1 cellular context compared by ENCODE assay signal in the genomic region with DNA sequence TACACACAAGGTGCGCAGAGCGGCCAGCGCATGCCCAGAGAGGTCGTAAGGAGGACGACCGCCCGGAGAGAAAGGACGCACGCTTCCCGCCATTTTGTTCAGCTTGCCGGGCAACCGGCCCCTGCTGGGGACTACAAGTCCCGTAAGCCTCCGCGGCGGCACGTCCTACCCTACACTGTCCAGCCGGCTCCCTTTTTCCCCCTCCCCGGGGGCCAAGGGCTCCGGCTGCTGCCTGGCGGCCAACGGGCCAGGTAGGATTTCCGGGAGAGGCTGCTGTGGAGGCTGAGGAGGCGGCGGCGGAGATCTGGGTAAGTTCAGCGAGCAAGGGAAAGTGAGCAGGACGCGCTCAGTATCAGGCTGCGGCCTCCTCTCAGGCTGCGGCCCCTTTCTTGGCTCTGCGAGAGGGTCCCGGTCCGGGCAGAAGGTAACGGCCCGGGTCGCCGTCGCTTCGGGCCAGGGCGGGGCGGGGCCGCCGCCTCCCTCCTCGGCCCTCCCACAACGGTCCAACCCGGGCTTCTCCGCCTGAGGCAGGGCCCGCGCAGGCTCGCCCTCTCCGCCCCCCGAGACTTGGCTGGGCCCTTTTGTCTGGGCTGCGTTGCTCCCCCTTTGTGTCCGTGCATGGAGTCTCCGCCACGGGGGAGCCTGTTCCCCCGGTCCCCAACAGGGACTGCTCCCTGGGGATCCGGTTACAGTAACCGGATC.
TF ChIP-seq lines count a peak whose summit lies in the region.

Gene PHACTR4, plus strand, starts transcription at position 223 of the 702 bp plus-strand sequence. CDS start 37,708 bp downstream, outside the sequence.

TF ChIP-seq in HepG2, 621 proteins besides CTCF, POLR2A, EP300 and RAD21 (continued from another document and continues in another):
- TF ChIP-seq ATF2 (CRISPR knock-in tag; IDR thresholded peaks at IDR 0.05): peak; percentile 35; the same call in 1 of the 2 replicates
- no peak for TF ChIP-seq JDP2 (CRISPR knock-in tag; IDR thresholded peaks at IDR 0.05; ENCODE audit: borderline replicate concordance)
- no peak for TF ChIP-seq ZNF225 (CRISPR knock-in tag; IDR thresholded peaks at IDR 0.05)
- peak; percentile 99 for TF ChIP-seq POLR2G (IDR thresholded peaks at IDR 0.05; ENCODE audit: low read depth, low read length)
- TF ChIP-seq ZNF564 (CRISPR knock-in tag; IDR thresholded peaks at IDR 0.05): peak; percentile 88
- TF ChIP-seq POGZ (CRISPR knock-in tag; IDR thresholded peaks at IDR 0.05): 0 out of 2 replicates have a peak, but pooled peaks have one; percentile 54
- TF ChIP-seq, protein P1, sequence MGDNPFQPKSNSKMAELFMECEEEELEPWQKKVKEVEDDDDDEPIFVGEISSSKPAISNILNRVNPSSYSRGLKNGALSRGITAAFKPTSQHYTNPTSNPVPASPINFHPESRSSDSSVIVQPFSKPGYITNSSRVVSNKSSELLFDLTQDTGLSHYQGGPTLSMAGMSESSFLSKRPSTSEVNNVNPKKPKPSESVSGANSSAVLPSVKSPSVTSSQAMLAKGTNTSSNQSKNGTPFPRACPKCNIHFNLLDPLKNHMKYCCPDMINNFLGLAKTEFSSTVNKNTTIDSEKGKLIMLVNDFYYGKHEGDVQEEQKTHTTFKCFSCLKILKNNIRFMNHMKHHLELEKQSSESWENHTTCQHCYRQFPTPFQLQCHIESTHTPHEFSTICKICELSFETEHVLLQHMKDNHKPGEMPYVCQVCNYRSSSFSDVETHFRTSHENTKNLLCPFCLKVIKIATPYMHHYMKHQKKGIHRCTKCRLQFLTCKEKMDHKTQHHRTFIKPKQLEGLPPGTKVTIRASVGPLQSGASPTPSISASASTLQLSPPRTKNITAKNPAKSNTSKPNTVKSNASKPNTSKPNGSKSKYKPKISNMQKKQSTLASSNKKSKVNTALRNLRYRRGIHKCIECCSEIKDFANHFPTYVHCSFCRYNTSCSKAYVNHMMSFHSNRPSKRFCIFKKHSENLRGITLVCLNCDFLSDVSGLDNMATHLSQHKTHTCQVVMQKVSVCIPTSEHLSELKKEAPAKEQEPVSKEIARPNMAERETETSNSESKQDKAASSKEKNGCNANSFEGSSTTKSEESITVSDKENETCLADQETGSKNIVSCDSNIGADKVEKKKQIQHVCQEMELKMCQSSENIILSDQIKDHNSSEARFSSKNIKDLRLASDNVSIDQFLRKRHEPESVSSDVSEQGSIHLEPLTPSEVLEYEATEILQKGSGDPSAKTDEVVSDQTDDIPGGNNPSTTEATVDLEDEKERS (CRISPR knock-in tag; IDR thresholded peaks at IDR 0.05): peak; percentile 16; the same call in 1 of the 2 replicates
- TF ChIP-seq, protein P2, sequence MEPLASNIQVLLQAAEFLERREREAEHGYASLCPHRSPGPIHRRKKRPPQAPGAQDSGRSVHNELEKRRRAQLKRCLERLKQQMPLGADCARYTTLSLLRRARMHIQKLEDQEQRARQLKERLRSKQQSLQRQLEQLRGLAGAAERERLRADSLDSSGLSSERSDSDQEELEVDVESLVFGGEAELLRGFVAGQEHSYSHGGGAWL (CRISPR knock-in tag; IDR thresholded peaks at IDR 0.05): peak; percentile 89
- peak; percentile 87 for TF ChIP-seq DR1 (CRISPR knock-in tag; IDR thresholded peaks at IDR 0.05)
- TF ChIP-seq CREB1 (IDR thresholded peaks at IDR 0.05): peak; percentile 49; the same call in 1 of the 2 replicates
- peak; percentile 93 for TF ChIP-seq CREB1 (CRISPR knock-in tag; IDR thresholded peaks at IDR 0.05)
- peak; percentile 91; the same call in 1 of the 2 replicates for TF ChIP-seq ZFP82 (CRISPR knock-in tag; IDR thresholded peaks at IDR 0.05; ENCODE audit: borderline replicate concordance)
- TF ChIP-seq ZNF20 (CRISPR knock-in tag; IDR thresholded peaks at IDR 0.05): no peak; the same call in 1 of the 2 replicates
- TF ChIP-seq PAXIP1 (CRISPR knock-in tag; conservative IDR thresholded peaks at IDR 0.05): peak; percentile 84
- peak; percentile 66 for TF ChIP-seq ZBTB7A (CRISPR knock-in tag; IDR thresholded peaks at IDR 0.05)
- TF ChIP-seq, protein P3, sequence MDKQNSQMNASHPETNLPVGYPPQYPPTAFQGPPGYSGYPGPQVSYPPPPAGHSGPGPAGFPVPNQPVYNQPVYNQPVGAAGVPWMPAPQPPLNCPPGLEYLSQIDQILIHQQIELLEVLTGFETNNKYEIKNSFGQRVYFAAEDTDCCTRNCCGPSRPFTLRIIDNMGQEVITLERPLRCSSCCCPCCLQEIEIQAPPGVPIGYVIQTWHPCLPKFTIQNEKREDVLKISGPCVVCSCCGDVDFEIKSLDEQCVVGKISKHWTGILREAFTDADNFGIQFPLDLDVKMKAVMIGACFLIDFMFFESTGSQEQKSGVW (CRISPR knock-in tag; IDR thresholded peaks at IDR 0.05; ENCODE audit: borderline replicate concordance): no peak
- TF ChIP-seq ZNF24 (IDR thresholded peaks at IDR 0.05): no peak
- no peak for TF ChIP-seq ZNF7 (CRISPR knock-in tag; IDR thresholded peaks at IDR 0.05)
- TF ChIP-seq ZNF768 (CRISPR knock-in tag; IDR thresholded peaks at IDR 0.05): peak; percentile 73
- no peak for TF ChIP-seq RFX3 (CRISPR knock-in tag; IDR thresholded peaks at IDR 0.05)
- peak; percentile 51; the same call in 1 of the 3 replicates for TF ChIP-seq MXI1 (IDR thresholded peaks at IDR 0.05; ENCODE audit: borderline replicate concordance, low read depth, low read length)
- peak; percentile 14; the same call in 1 of the 2 replicates for TF ChIP-seq ZNF451 (CRISPR knock-in tag; IDR thresholded peaks at IDR 0.05)
- no peak for TF ChIP-seq ZNF263 (CRISPR knock-in tag; IDR thresholded peaks at IDR 0.05)
- TF ChIP-seq THAP8 (CRISPR knock-in tag; IDR thresholded peaks at IDR 0.05; ENCODE audit: borderline replicate concordance): no peak; the same call in 1 of the 2 replicates
- TF ChIP-seq NFIC (IDR thresholded peaks at IDR 0.05; ENCODE audit: low read length): no peak
- TF ChIP-seq, protein P4, sequence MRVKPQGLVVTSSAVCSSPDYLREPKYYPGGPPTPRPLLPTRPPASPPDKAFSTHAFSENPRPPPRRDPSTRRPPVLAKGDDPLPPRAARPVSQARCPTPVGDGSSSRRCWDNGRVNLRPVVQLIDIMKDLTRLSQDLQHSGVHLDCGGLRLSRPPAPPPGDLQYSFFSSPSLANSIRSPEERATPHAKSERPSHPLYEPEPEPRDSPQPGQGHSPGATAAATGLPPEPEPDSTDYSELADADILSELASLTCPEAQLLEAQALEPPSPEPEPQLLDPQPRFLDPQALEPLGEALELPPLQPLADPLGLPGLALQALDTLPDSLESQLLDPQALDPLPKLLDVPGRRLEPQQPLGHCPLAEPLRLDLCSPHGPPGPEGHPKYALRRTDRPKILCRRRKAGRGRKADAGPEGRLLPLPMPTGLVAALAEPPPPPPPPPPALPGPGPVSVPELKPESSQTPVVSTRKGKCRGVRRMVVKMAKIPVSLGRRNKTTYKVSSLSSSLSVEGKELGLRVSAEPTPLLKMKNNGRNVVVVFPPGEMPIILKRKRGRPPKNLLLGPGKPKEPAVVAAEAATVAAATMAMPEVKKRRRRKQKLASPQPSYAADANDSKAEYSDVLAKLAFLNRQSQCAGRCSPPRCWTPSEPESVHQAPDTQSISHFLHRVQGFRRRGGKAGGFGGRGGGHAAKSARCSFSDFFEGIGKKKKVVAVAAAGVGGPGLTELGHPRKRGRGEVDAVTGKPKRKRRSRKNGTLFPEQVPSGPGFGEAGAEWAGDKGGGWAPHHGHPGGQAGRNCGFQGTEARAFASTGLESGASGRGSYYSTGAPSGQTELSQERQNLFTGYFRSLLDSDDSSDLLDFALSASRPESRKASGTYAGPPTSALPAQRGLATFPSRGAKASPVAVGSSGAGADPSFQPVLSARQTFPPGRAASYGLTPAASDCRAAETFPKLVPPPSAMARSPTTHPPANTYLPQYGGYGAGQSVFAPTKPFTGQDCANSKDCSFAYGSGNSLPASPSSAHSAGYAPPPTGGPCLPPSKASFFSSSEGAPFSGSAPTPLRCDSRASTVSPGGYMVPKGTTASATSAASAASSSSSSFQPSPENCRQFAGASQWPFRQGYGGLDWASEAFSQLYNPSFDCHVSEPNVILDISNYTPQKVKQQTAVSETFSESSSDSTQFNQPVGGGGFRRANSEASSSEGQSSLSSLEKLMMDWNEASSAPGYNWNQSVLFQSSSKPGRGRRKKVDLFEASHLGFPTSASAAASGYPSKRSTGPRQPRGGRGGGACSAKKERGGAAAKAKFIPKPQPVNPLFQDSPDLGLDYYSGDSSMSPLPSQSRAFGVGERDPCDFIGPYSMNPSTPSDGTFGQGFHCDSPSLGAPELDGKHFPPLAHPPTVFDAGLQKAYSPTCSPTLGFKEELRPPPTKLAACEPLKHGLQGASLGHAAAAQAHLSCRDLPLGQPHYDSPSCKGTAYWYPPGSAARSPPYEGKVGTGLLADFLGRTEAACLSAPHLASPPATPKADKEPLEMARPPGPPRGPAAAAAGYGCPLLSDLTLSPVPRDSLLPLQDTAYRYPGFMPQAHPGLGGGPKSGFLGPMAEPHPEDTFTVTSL (CRISPR knock-in tag; IDR thresholded peaks at IDR 0.05; ENCODE audit: borderline replicate concordance): peak; percentile 36; the same call in 1 of the 2 replicates
- no peak for TF ChIP-seq SNAPC2 (CRISPR knock-in tag; IDR thresholded peaks at IDR 0.05)
- TF ChIP-seq ZNF790 (CRISPR knock-in tag; IDR thresholded peaks at IDR 0.05; ENCODE audit: borderline replicate concordance): no peak
- no peak for TF ChIP-seq CSRNP2 (CRISPR knock-in tag; conservative IDR thresholded peaks at IDR 0.05; ENCODE audit: low read depth)
- peak; percentile 46; the same call in 1 of the 2 replicates for TF ChIP-seq ZNF296 (CRISPR knock-in tag; conservative IDR thresholded peaks at IDR 0.05)
- no peak; the same call in none of the 2 replicates for TF ChIP-seq REPIN1 (CRISPR knock-in tag; IDR thresholded peaks at IDR 0.05; ENCODE audit: borderline replicate concordance, low read depth)
- TF ChIP-seq, protein P5, sequence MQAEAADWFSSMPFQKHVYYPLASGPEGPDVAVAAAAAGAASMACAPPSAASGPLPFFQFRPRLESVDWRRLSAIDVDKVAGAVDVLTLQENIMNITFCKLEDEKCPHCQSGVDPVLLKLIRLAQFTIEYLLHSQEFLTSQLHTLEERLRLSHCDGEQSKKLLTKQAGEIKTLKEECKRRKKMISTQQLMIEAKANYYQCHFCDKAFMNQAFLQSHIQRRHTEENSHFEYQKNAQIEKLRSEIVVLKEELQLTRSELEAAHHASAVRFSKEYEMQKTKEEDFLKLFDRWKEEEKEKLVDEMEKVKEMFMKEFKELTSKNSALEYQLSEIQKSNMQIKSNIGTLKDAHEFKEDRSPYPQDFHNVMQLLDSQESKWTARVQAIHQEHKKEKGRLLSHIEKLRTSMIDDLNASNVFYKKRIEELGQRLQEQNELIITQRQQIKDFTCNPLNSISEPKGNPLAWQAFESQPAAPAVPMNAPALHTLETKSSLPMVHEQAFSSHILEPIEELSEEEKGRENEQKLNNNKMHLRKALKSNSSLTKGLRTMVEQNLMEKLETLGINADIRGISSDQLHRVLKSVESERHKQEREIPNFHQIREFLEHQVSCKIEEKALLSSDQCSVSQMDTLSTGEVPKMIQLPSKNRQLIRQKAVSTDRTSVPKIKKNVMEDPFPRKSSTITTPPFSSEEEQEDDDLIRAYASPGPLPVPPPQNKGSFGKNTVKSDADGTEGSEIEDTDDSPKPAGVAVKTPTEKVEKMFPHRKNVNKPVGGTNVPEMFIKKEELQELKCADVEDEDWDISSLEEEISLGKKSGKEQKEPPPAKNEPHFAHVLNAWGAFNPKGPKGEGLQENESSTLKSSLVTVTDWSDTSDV (CRISPR knock-in tag; IDR thresholded peaks at IDR 0.05): peak; percentile 88
- TF ChIP-seq ZMAT3 (CRISPR knock-in tag; conservative IDR thresholded peaks at IDR 0.05): peak; percentile 63
- TF ChIP-seq ZNF562 (CRISPR knock-in tag; IDR thresholded peaks at IDR 0.05; ENCODE audit: borderline replicate concordance): no peak
- TF ChIP-seq ATF7 (IDR thresholded peaks at IDR 0.05): no peak
- no peak for TF ChIP-seq ATF7 (CRISPR knock-in tag; IDR thresholded peaks at IDR 0.05)
